31 cellular contexts compared by ENCODE assay signal in the genomic region with DNA sequence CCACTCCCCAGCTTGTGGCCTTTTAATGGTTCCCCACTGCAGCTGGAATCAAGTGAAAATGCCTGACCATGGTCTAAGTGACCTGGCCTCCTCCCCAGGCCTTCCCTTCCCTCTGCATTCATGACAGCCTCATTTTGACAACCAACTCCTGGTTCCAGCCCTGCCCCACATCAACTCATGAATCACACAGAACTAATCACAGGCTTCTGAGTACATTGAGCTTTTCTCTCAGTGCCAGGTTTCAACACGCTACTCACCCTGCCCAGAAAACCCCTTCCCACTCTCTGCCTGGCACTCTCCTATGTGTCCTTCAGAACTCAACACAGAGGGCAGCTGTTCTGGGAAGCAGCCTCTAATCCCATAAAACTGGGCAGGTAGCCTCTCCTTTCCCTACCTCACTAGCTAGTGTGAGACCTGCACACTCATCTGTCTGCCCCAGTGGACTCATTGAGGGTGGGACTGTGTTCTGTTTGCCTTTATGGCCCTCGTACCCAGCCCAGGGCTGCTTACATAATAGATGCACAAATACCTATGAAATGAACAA.
"Had no signal": no experiment of that assay in that cellular context is flagged by ENCODE, and none has a peak within 500 bp of the region (broad histone marks: within the 10 kb centered on the region; RNA-seq: fewer than 3 reads in every experiment).

No MANE protein-coding gene starts in this region.

- H3K27ac ChIP-seq: adrenal gland, body of pancreas, coronary artery, esophagus muscularis mucosa had no signal

- H3K36me3 Mint-ChIP-seq: activated naive CD4-positive, alpha-beta T cell treated with anti-CD3 and anti-CD28 coated beads, Interleukin-2, amount 50 U/mL, for 24 hours; activated naive CD8-positive, alpha-beta T cell treated with anti-CD3 and anti-CD28 coated beads for 36 hours had no signal

- H3K4me3 Mint-ChIP-seq: activated CD4-positive, alpha-beta memory T cell treated with anti-CD3 and anti-CD28 coated beads, Interleukin-2, amount 10 ng/mL, durations not matched to agents 7 days and 5 days; activated CD4-positive, alpha-beta T cell treated with anti-CD3 and anti-CD28 coated beads for 36 hours; activated CD4-positive, alpha-beta T cell treated with anti-CD3 and anti-CD28 coated beads, Interleukin-2, amount 10 ng/mL, durations not matched to agents 7 days and 5 days; activated naive CD4-positive, alpha-beta T cell treated with anti-CD3 and anti-CD28 coated beads for 36 hours; activated naive CD4-positive, alpha-beta T cell treated with anti-CD3 and anti-CD28 coated beads, Interleukin-2, amount 50 U/mL, for 24 hours; activated naive CD8-positive, alpha-beta T cell treated with anti-CD3 and anti-CD28 coated beads for 36 hours; activated naive CD8-positive, alpha-beta T cell treated with anti-CD3 and anti-CD28 coated beads, Interleukin-2, amount 50 U/mL, for 24 hours; activated T-cell treated with anti-CD3 and anti-CD28 coated beads, Interleukin-2, amount 50 U/mL, for 24 hours; activated T-cell treated with anti-CD3 and anti-CD28 coated beads, Interleukin-2, amount 50 U/mL, for 72 hours; central memory CD8-positive, alpha-beta T cell; dendritic cell treated with granulocyte-macrophage colony-stimulating factor and Interleukin-4, amounts not matched to agents 40 ng/mL and 50 ng/mL, for 4 days; effector memory CD8-positive, alpha-beta T cell had no signal

- H3K27me3 ChIP-seq: adrenal gland, body of pancreas, esophagus muscularis mucosa, gastroesophageal sphincter, heart right ventricle had no signal

- H3K36me3 ChIP-seq: adrenal gland, esophagus muscularis mucosa, gastroesophageal sphincter, heart right ventricle had no signal

- H3K9me3 ChIP-seq: adrenal gland, body of pancreas, esophagus muscularis mucosa, gastroesophageal sphincter, heart right ventricle had no signal

- H3K4me1 ChIP-seq: adrenal gland, body of pancreas had no signal

- H3K27me3 Mint-ChIP-seq: activated CD4-positive, alpha-beta memory T cell treated with anti-CD3 and anti-CD28 coated beads, Interleukin-2, amount 10 ng/mL, durations not matched to agents 7 days and 5 days; activated CD4-positive, alpha-beta T cell treated with anti-CD3 and anti-CD28 coated beads, Interleukin-2, amount 10 ng/mL, durations not matched to agents 7 days and 5 days; activated naive CD8-positive, alpha-beta T cell treated with anti-CD3 and anti-CD28 coated beads for 36 hours; activated naive CD8-positive, alpha-beta T cell treated with anti-CD3 and anti-CD28 coated beads, Interleukin-2, amount 50 U/mL, for 24 hours; activated T-cell treated with anti-CD3 and anti-CD28 coated beads, Interleukin-2, amount 50 U/mL, for 24 hours; central memory CD8-positive, alpha-beta T cell; dendritic cell treated with granulocyte-macrophage colony-stimulating factor and Interleukin-4, amounts not matched to agents 40 ng/mL and 50 ng/mL, for 4 days; effector memory CD8-positive, alpha-beta T cell had no signal

- H3K4me3 ChIP-seq: adrenal gland, body of pancreas, coronary artery, esophagus muscularis mucosa, gastroesophageal sphincter, heart right ventricle had no signal

- H3K27ac Mint-ChIP-seq: activated CD4-positive, alpha-beta memory T cell treated with anti-CD3 and anti-CD28 coated beads, Interleukin-2, amount 10 ng/mL, durations not matched to agents 7 days and 5 days; activated CD4-positive, alpha-beta T cell treated with anti-CD3 and anti-CD28 coated beads for 36 hours; activated CD4-positive, alpha-beta T cell treated with anti-CD3 and anti-CD28 coated beads, Interleukin-2, amount 10 ng/mL, durations not matched to agents 7 days and 5 days; activated naive CD4-positive, alpha-beta T cell treated with anti-CD3 and anti-CD28 coated beads for 36 hours; activated naive CD4-positive, alpha-beta T cell treated with anti-CD3 and anti-CD28 coated beads, Interleukin-2, amount 50 U/mL, for 24 hours; activated naive CD8-positive, alpha-beta T cell treated with anti-CD3 and anti-CD28 coated beads for 36 hours; activated naive CD8-positive, alpha-beta T cell treated with anti-CD3 and anti-CD28 coated beads, Interleukin-2, amount 50 U/mL, for 24 hours; activated T-cell treated with anti-CD3 and anti-CD28 coated beads, Interleukin-2, amount 50 U/mL, for 24 hours; activated T-cell treated with anti-CD3 and anti-CD28 coated beads, Interleukin-2, amount 50 U/mL, for 72 hours; dendritic cell treated with granulocyte-macrophage colony-stimulating factor and Interleukin-4, amounts not matched to agents 40 ng/mL and 50 ng/mL, for 4 days; effector memory CD8-positive, alpha-beta T cell had no signal

- H3K4me1 Mint-ChIP-seq: activated CD4-positive, alpha-beta memory T cell treated with anti-CD3 and anti-CD28 coated beads, Interleukin-2, amount 10 ng/mL, durations not matched to agents 7 days and 5 days; activated CD4-positive, alpha-beta T cell treated with anti-CD3 and anti-CD28 coated beads for 36 hours; activated CD4-positive, alpha-beta T cell treated with anti-CD3 and anti-CD28 coated beads, Interleukin-2, amount 10 ng/mL, durations not matched to agents 7 days and 5 days; activated naive CD4-positive, alpha-beta T cell treated with anti-CD3 and anti-CD28 coated beads, Interleukin-2, amount 50 U/mL, for 24 hours; activated naive CD8-positive, alpha-beta T cell treated with anti-CD3 and anti-CD28 coated beads for 36 hours; activated naive CD8-positive, alpha-beta T cell treated with anti-CD3 and anti-CD28 coated beads, Interleukin-2, amount 50 U/mL, for 24 hours; central memory CD8-positive, alpha-beta T cell had no signal

- DNase-seq: activated CD4-positive, alpha-beta memory T cell treated with anti-CD3 and anti-CD28 coated beads, Interleukin-2, amount 10 ng/mL, durations not matched to agents 7 days and 5 days; activated CD4-positive, alpha-beta T cell treated with anti-CD3 and anti-CD28 coated beads for 36 hours; activated CD4-positive, alpha-beta T cell treated with anti-CD3 and anti-CD28 coated beads, Interleukin-2, amount 10 ng/mL, durations not matched to agents 7 days and 5 days; activated CD4-positive, alpha-beta T cell treated with anti-CD3 and anti-CD28 coated beads, Interleukin-2, amount 50 U/mL, for 4 hours; activated CD4-positive, CD25-positive, alpha-beta regulatory T cell; activated CD4-positive, CD25-positive, alpha-beta regulatory T cell treated with anti-CD3 and anti-CD28 coated beads, Interleukin-2, amount 50 U/mL, for 72 hours; activated CD8-positive, alpha-beta memory T cell treated with anti-CD3 and anti-CD28 coated beads, Interleukin-2, amount 50 U/mL, for 48 hours; activated naive CD4-positive, alpha-beta T cell treated with anti-CD3 and anti-CD28 coated beads for 36 hours; activated naive CD8-positive, alpha-beta T cell treated with anti-CD3 and anti-CD28 coated beads for 36 hours; activated naive CD8-positive, alpha-beta T cell treated with anti-CD3 and anti-CD28 coated beads, Interleukin-2, amount 50 U/mL, for 24 hours; activated T-cell treated with anti-CD3 and anti-CD28 coated beads for 4 hours; activated T-cell treated with anti-CD3 and anti-CD28 coated beads, Interleukin-2, amount 50 U/mL, for 24 hours; activated T-cell treated with anti-CD3 and anti-CD28 coated beads, Interleukin-2, amount 50 U/mL, for 72 hours; adrenal gland; amygdala; aorta; body of pancreas; effector CD4-positive, alpha-beta T cell; effector memory CD8-positive, alpha-beta T cell; erythroblast; foreskin melanocyte; heart right ventricle; T-helper 2 cell had no signal

- H3K9me3 Mint-ChIP-seq: activated naive CD4-positive, alpha-beta T cell treated with anti-CD3 and anti-CD28 coated beads for 36 hours; activated naive CD4-positive, alpha-beta T cell treated with anti-CD3 and anti-CD28 coated beads, Interleukin-2, amount 50 U/mL, for 24 hours; activated naive CD8-positive, alpha-beta T cell treated with anti-CD3 and anti-CD28 coated beads for 36 hours; activated naive CD8-positive, alpha-beta T cell treated with anti-CD3 and anti-CD28 coated beads, Interleukin-2, amount 50 U/mL, for 24 hours; central memory CD8-positive, alpha-beta T cell; dendritic cell treated with granulocyte-macrophage colony-stimulating factor and Interleukin-4, amounts not matched to agents 40 ng/mL and 50 ng/mL, for 4 days; effector memory CD8-positive, alpha-beta T cell had no signal

- FAIRE-seq: endometrium, endothelial cell of umbilical vein had no signal
